Comparison of ENCODE assay signal across 9 cellular contexts in genomic region chr6:14046476-14047068, GRCh38.
DNase-seq lines count a peak whose midpoint lies in the region; ATAC-seq, FAIRE-seq and TF ChIP-seq lines count a peak whose summit lies in the region.
"Had no signal": no experiment of that assay in that cellular context is flagged by ENCODE, and none has a peak within 500 bp of the region (broad histone marks: within the 10 kb centered on the region; RNA-seq: fewer than 3 reads in every experiment).

No MANE protein-coding gene starts in this region.

- H3K23me2 ChIP-seq in H1 (ENCODE audit: low read depth, low read length) = no peaks in the 10 kb centered on the region

- no peaks in the 10 kb centered on the region for H3K36me3 ChIP-seq in H1 (ENCODE audit: control insufficient read depth in 2 of 4, insufficient read depth in 4 of 4, low read length in 3 of 4)

- no peak overlapping the region for H4K91ac ChIP-seq in H1 (replicated peaks; ENCODE audit: insufficient read length, low read length)

- peaks cover 22% of the 10 kb centered on the region for H3K27me3 Mint-ChIP-seq in activated CD4-positive, alpha-beta T cell treated with anti-CD3 and anti-CD28 coated beads for 36 hours
- peaks cover 16% of the 10 kb centered on the region for H3K27me3 Mint-ChIP-seq in nephron progenitor cell (ENCODE audit: low read depth, poor library complexity)

- no peak overlapping the region for H2BK20ac ChIP-seq in H1 (ENCODE audit: low read length)

- H3K27ac Mint-ChIP-seq in activated CD4-positive, alpha-beta T cell treated with anti-CD3 and anti-CD28 coated beads for 36 hours = no peak overlapping the region
- no peak overlapping the region for H3K27ac Mint-ChIP-seq in nephron progenitor cell
- H3K27ac Mint-ChIP-seq: IgD-negative memory B cell had no signal

- H2BK15ac ChIP-seq in H1 (ENCODE audit: low read length) = no peak overlapping the region

- H2AK5ac ChIP-seq in H1 (ENCODE audit: low read depth, low read length) = no peak overlapping the region

- H3K79me2 ChIP-seq in H1 (ENCODE audit: control insufficient read depth in 1 of 2, insufficient read depth in 2 of 2, low read length in 2 of 2) = no peaks in the 10 kb centered on the region

- H3K27ac ChIP-seq in H1 (ENCODE audit: low read depth, low read length) = no peak overlapping the region

- H3K4me1 Mint-ChIP-seq in activated CD4-positive, alpha-beta T cell treated with anti-CD3 and anti-CD28 coated beads for 36 hours = no peaks in the 10 kb centered on the region
- peaks cover 6% of the 10 kb centered on the region for H3K4me1 Mint-ChIP-seq in nephron progenitor cell

- H3K79me1 ChIP-seq in H1 (ENCODE audit: low read depth, low read length) = no peaks in the 10 kb centered on the region

- H3K9me3 Mint-ChIP-seq in activated CD4-positive, alpha-beta T cell treated with anti-CD3 and anti-CD28 coated beads for 36 hours (ENCODE audit: low read depth) = no peaks in the 10 kb centered on the region
- H3K9me3 Mint-ChIP-seq in nephron progenitor cell = no peaks in the 10 kb centered on the region
- H3K9me3 Mint-ChIP-seq: IgD-negative memory B cell had no signal

- H3K56ac ChIP-seq in H1 (replicated peaks; ENCODE audit: insufficient read length, low read depth, low read length) = no peak overlapping the region

- TF ChIP-seq EP300 in H1 (IDR thresholded peaks at IDR 0.05; ENCODE audit: borderline replicate concordance in 1 of 2, low read depth in 2 of 2, low read length in 2 of 2) = no peak

- H3K9ac ChIP-seq in H1 (replicated peaks in 1 of 4; ENCODE audit: extremely low read depth in 1 of 4, low read depth in 3 of 4, low read length in 3 of 4) = no peak overlapping the region

- no peak overlapping the region for H2AFZ ChIP-seq in H1 (ENCODE audit: low read length)

- CTCF ChIA-PET in activated CD4-positive, alpha-beta T cell treated with anti-CD3 and anti-CD28 coated beads for 36 hours (lab: Charles Lee) = interaction anchor here (0.6 to 7.1 kb wide), 35 partner anchors 9 to 1444 kb away, joined by 3 to 98 read pairs (median 4); no protein-coding TSS in a partner anchor
- CTCF ChIA-PET in H1 (lab: Charles Lee; ENCODE audit: partially characterized antibody) = interaction anchor here (0.6 to 14.9 kb wide), 36 partner anchors 9 to 1577 kb away, joined by 3 to 189 read pairs (median 5); partner anchors contain the start of gene RNF182

- peak; percentile 95 for ATAC-seq in activated CD4-positive, alpha-beta T cell treated with anti-CD3 and anti-CD28 coated beads for 36 hours
- no peak for ATAC-seq in HG02840 (IDR thresholded peaks at IDR 0.05; ENCODE audit: low FRiP score, unreplicated experiment)

- H3K4me1 ChIP-seq in H1 (replicated peaks in 1 of 4; ENCODE audit: control insufficient read depth in 3 of 4, insufficient read depth in 4 of 4, low read length in 3 of 4) = no peaks in the 10 kb centered on the region

- no peaks in the 10 kb centered on the region for H3K36me3 Mint-ChIP-seq in activated CD4-positive, alpha-beta T cell treated with anti-CD3 and anti-CD28 coated beads for 36 hours (ENCODE audit: low read depth)
- no peaks in the 10 kb centered on the region for H3K36me3 Mint-ChIP-seq in nephron progenitor cell (ENCODE audit: low read depth)

- H4K8ac ChIP-seq in H1 (ENCODE audit: extremely low read depth, insufficient read depth, low read length) = no peak overlapping the region

- H3K23ac ChIP-seq in H1 (ENCODE audit: insufficient read length) = no peak overlapping the region

- no peak overlapping the region for H3K4me3 ChIP-seq in H1 (ENCODE audit: extremely low read depth in 1 of 4, insufficient read depth in 2 of 4, low read depth in 3 of 4, low read length in 4 of 4)

- H2BK5ac ChIP-seq in H1 (ENCODE audit: low read depth, low read length) = no peak overlapping the region

- intact Hi-C loops in activated CD4-positive, alpha-beta T cell treated with anti-CD3 and anti-CD28 coated beads for 36 hours (cut with DNase I, micrococcal nuclease) = loop anchor here (1.0 kb wide), 3 partner anchors 20 to 251 kb away; no protein-coding TSS in a partner anchor

- H3K27me3 ChIP-seq in H1 (replicated peaks in 1 of 4; ENCODE audit: control insufficient read depth in 3 of 4, extremely low read depth in 1 of 4, insufficient read depth in 3 of 4, low read length in 3 of 4) = no peaks in the 10 kb centered on the region; a peak in 1 of 7 replicates

- peak; percentile 71 to 80 (median 79) for TF ChIP-seq CTCF in H1 (IDR thresholded peaks at IDR 0.05; ENCODE audit: control extremely low read depth in 1 of 3, insufficient read depth in 1 of 3, low read depth in 1 of 3, low read length in 3 of 3)
- TF ChIP-seq CTCF in nephron progenitor cell (IDR thresholded peaks at IDR 0.05) = peak; percentile 59

- H4K5ac ChIP-seq in H1 (ENCODE audit: insufficient read length, low read depth, low read length) = no peak overlapping the region

- no peak overlapping the region for H3K14ac ChIP-seq in H1 (ENCODE audit: insufficient read length)

- H3K4me2 ChIP-seq in H1 (ENCODE audit: insufficient read depth in 1 of 2, low read depth in 2 of 2, low read length in 2 of 2) = no peak overlapping the region

- no peaks in the 10 kb centered on the region for H3K9me3 ChIP-seq in H1 (ENCODE audit: insufficient read depth in 2 of 2, low read depth in 1 of 2, low read length in 1 of 2)

- no peak for TF ChIP-seq POLR2A in H1 (IDR thresholded peaks at IDR 0.05; ENCODE audit: control extremely low read depth in 1 of 2, low read depth in 2 of 2, low read length in 2 of 2)

- POLR2A ChIA-PET in activated CD4-positive, alpha-beta T cell treated with anti-CD3 and anti-CD28 coated beads for 36 hours (lab: Charles Lee) = interaction anchor here (0.6 kb wide), 1 partner anchor 79 kb away, joined by 3 read pairs; no protein-coding TSS in a partner anchor
- POLR2A ChIA-PET in H1 (lab: Charles Lee; ENCODE audit: partially characterized antibody) = interaction anchor here (0.7 to 1.1 kb wide), 2 partner anchors 10 to 30 kb away, joined by 3 to 4 read pairs; no protein-coding TSS in a partner anchor

- H3K4ac ChIP-seq in H1 (replicated peaks; ENCODE audit: insufficient read length, low read depth, low read length) = no peak overlapping the region

- H2BK120ac ChIP-seq in H1 (replicated peaks; ENCODE audit: low read depth, low read length) = no peak overlapping the region

- no peaks in the 10 kb centered on the region for H4K20me1 ChIP-seq in H1 (replicated peaks in 1 of 2; ENCODE audit: control insufficient read depth in 1 of 2, insufficient read depth in 2 of 2, low read length in 2 of 2)

- TF ChIP-seq RAD21 in H1 (IDR thresholded peaks at IDR 0.05 in 1 of 2, conservative IDR thresholded peaks at IDR 0.05 in 1 of 2; ENCODE audit: low read depth in 2 of 2, low read length in 2 of 2) = peak; percentile 70 to 77

- WGBS in H1 (ENCODE audit: extremely low coverage in 1 of 2, insufficient coverage in 1 of 2, insufficient read length in 1 of 2, insufficient replicate concordance in 2 of 2, low coverage in 1 of 2, low lambda C conversion rate in 2 of 2, missing lambda C conversion rate in 1 of 2), 2 experiments = 26% methylated on average over 8 of the region's 8 CpGs; no CpG with 5 or more reads in 1 of the 2 experiments

- H2BK12ac ChIP-seq in H1 (ENCODE audit: low read depth, low read length) = no peak overlapping the region

- FAIRE-seq in H1 (lab: Jason Lieb, UNC) = peak; percentile 19

- DNase-seq in CD1c-positive myeloid dendritic cell (ENCODE audit: extremely low spot score) = peak; percentile 58
- DNase-seq in GM19238 (ENCODE audit: insufficient read length, low spot score) = peak; percentile 42
- peak; percentile 69 for DNase-seq in NCI-H2029 (lab: John Stamatoyannopoulos, UW)
- peak; percentile 70 for DNase-seq in activated CD4-positive, alpha-beta T cell treated with anti-CD3 and anti-CD28 coated beads for 36 hours
- peak; percentile 23 to 66 for DNase-seq in H1 (ENCODE audit: low read depth in 1 of 2, low spot score in 2 of 2)
- DNase-seq in nephron progenitor cell = peak; percentile 44
- no peak for DNase-seq in middle frontal gyrus (ENCODE audit: extremely low spot score, low spot score)

- H3K18ac ChIP-seq in H1 (ENCODE audit: extremely low read depth, low read length) = no peak overlapping the region

- no peak overlapping the region for H3K4me3 Mint-ChIP-seq in activated CD4-positive, alpha-beta T cell treated with anti-CD3 and anti-CD28 coated beads for 36 hours
- H3K4me3 Mint-ChIP-seq in nephron progenitor cell = no peak overlapping the region

TF ChIP-seq in H1, 55 proteins besides CTCF, POLR2A, EP300 and RAD21:
- TF ChIP-seq CREB1 (IDR thresholded peaks at IDR 0.05) (peak; percentile 32; the same call in 1 of the 2 replicates), SP1 (IDR thresholded peaks at IDR 0.05; ENCODE audit: low read depth, low read length) (no peak)
TF ChIP-seq in H1: peak in this region for 1.
